9 cellular contexts compared by ENCODE assay signal in genomic region chr1:157948547-157949152, GRCh38. TPM values are rescaled to one million over a fixed set of nuclear protein-coding genes. Genes with fewer than 3 reads are reported as not detected.
A peak's percentile ranks its signal among the peaks of the same experiment; 100 is the strongest.
DNase-seq lines count a peak whose midpoint lies in the region; ATAC-seq and TF ChIP-seq lines count a peak whose summit lies in the region.
"Had no signal": no experiment of that assay in that cellular context is flagged by ENCODE, and none has a peak within 500 bp of the region (broad histone marks: within the 10 kb centered on the region; RNA-seq: fewer than 3 reads in every experiment).

No MANE protein-coding gene starts in this region.

- in situ Hi-C loops in GM13977 (cut with MboI; ENCODE audit: low pct_unique_long_range_greater_than_20kb, low sequenced_read_pairs, unreplicated experiment) = no loop called here

- TF ChIP-seq CTCF in GM13977 (IDR thresholded peaks at IDR 0.05; ENCODE audit: extremely low read depth, insufficient read depth, missing control alignments) (peak; percentile 73), retinal pigment epithelial cell (conservative IDR thresholded peaks at IDR 0.05; ENCODE audit: low read depth, low read length) (peak; percentile 63)

- H3K4me3 ChIP-seq in retinal pigment epithelial cell (ENCODE audit: low read length) = no peak overlapping the region

- DNase-seq in A172 (ENCODE audit: low spot score) (peak; percentile 42), GM13977 (ENCODE audit: low spot score) (peak; percentile 24), RPMI8226 (peak; percentile 73), foreskin melanocyte (peak; percentile 35), retinal pigment epithelial cell (ENCODE audit: low read depth) (no peak), NCI-H2029 (lab: John Stamatoyannopoulos, UW) (no peak)
- DNase-seq in stimulated activated naive CD8-positive, alpha-beta T cell treated with anti-CD3 and anti-CD28 coated beads, Interleukin-15, Interleukin-2, amounts not matched to agents 100 U/mL and 50 U/mL, for 24 hours = no peak

- no peak for ATAC-seq in HG03139 (IDR thresholded peaks at IDR 0.05; ENCODE audit: unreplicated experiment)
- ATAC-seq in stimulated activated naive CD8-positive, alpha-beta T cell treated with anti-CD3 and anti-CD28 coated beads, Interleukin-15, Interleukin-2, amounts not matched to agents 100 U/mL and 50 U/mL, for 24 hours = no peak
- ATAC-seq: activated T-cell treated with anti-CD3 and anti-CD28 coated beads, Interleukin-2, amount 50 U/mL, for 72 hours had no signal

RNA-seq across cellular contexts. Expression of gene KIRREL1, which starts 44.8 kb away (rescaled TPM):
- 145 and 179 TPM in 2 replicates for total RNA-seq in A172 (2014; rRNA removed; shearing (Covaris generic))
- total RNA-seq: activated T-cell treated with anti-CD3 and anti-CD28 coated beads, Interleukin-2, amount 50 U/mL, for 72 hours had no signal

Comparison
In these comparisons a context has a peak if more than half of its experiments do, and no peak if none do; other contexts are left out.
1. DNase-seq: peak in A172 (single experiment), GM13977 (single experiment), RPMI8226 (single experiment) and foreskin melanocyte (single experiment); none in retinal pigment epithelial cell (single experiment), NCI-H2029 (single experiment) and stimulated activated naive CD8-positive, alpha-beta T cell treated with anti-CD3 and anti-CD28 coated beads, Interleukin-15, Interleukin-2, amounts not matched to agents 100 U/mL and 50 U/mL, for 24 hours (single experiment).